In genomic region chr1:229118662-229119061, GRCh38 we compare ENCODE assay signal across 15 cellular contexts.
"Had no signal": no experiment of that assay in that cellular context is flagged by ENCODE, and none has a peak within 500 bp of the region (broad histone marks: within the 10 kb centered on the region; RNA-seq: fewer than 3 reads in every experiment).

No MANE protein-coding gene starts in this region.

- DNase-seq: activated CD4-positive, alpha-beta T cell treated with anti-CD3 and anti-CD28 coated beads, Interleukin-2, amount 50 U/mL, for 48 hours; activated CD4-positive, CD25-positive, alpha-beta regulatory T cell; activated naive CD4-positive, alpha-beta T cell treated with anti-CD3 and anti-CD28 coated beads, Interleukin-2, amount 10 ng/mL, durations not matched to agents 7 days and 5 days; activated T-cell treated with anti-CD3 and anti-CD28 coated beads, Interleukin-2, amount 50 U/mL, for 1 hour; foreskin melanocyte; kidney glomerular epithelial cell; nephron progenitor cell; stimulated activated CD4-positive, alpha-beta T cell treated with anti-CD3 and anti-CD28 coated beads, Interleukin-12 subunit alpha, Interleukin-12 subunit beta, amount 100 ng/mL, for 4 hours; stimulated activated CD4-positive, alpha-beta T cell treated with anti-CD3 and anti-CD28 coated beads, Interleukin-2, amount 100 ng/mL, for 24 hours had no signal

- H3K27ac Mint-ChIP-seq: activated naive CD4-positive, alpha-beta T cell treated with anti-CD3 and anti-CD28 coated beads, Interleukin-2, amount 10 ng/mL, durations not matched to agents 7 days and 5 days; nephron progenitor cell; stimulated activated effector memory CD8-positive, alpha-beta T cell treated with anti-CD3 and anti-CD28 coated beads, Interleukin-12 subunit alpha, Interleukin-12 subunit beta, amount 100 ng/mL, for 72 hours had no signal

- H3K36me3 Mint-ChIP-seq: stimulated activated effector memory CD8-positive, alpha-beta T cell treated with anti-CD3 and anti-CD28 coated beads, Interleukin-12 subunit alpha, Interleukin-12 subunit beta, amount 100 ng/mL, for 72 hours had no signal

- H3K27ac ChIP-seq: colonic mucosa, SJSA1, tibial nerve had no signal

- H3K9me3 Mint-ChIP-seq: stimulated activated effector memory CD8-positive, alpha-beta T cell treated with anti-CD3 and anti-CD28 coated beads, Interleukin-12 subunit alpha, Interleukin-12 subunit beta, amount 100 ng/mL, for 72 hours had no signal

- ATAC-seq: stimulated activated effector memory CD8-positive, alpha-beta T cell treated with anti-CD3 and anti-CD28 coated beads, Interleukin-12 subunit alpha, Interleukin-12 subunit beta, amount 100 ng/mL, for 72 hours had no signal

- H3K4me3 ChIP-seq: colonic mucosa, SJSA1, tibial nerve had no signal

- H3K4me1 ChIP-seq: colonic mucosa had no signal

- H3K9me3 ChIP-seq: colonic mucosa, tibial nerve had no signal

- FAIRE-seq: astrocyte, TTC549 had no signal

- H3K36me3 ChIP-seq: colonic mucosa, SJSA1, tibial nerve had no signal

- H3K4me3 Mint-ChIP-seq: activated naive CD4-positive, alpha-beta T cell treated with anti-CD3 and anti-CD28 coated beads, Interleukin-2, amount 10 ng/mL, durations not matched to agents 7 days and 5 days; nephron progenitor cell; stimulated activated effector memory CD8-positive, alpha-beta T cell treated with anti-CD3 and anti-CD28 coated beads, Interleukin-12 subunit alpha, Interleukin-12 subunit beta, amount 100 ng/mL, for 72 hours had no signal

- H3K27me3 ChIP-seq: colonic mucosa, SJSA1, tibial nerve had no signal
